Comparison of ENCODE assay signal across 16 cellular contexts in genomic region chr12:88448337-88448944, GRCh38.
DNase-seq lines count a peak whose midpoint lies in the region; ATAC-seq lines count a peak whose summit lies in the region.
"Had no signal": no experiment of that assay in that cellular context is flagged by ENCODE, and none has a peak within 500 bp of the region (broad histone marks: within the 10 kb centered on the region; RNA-seq: fewer than 3 reads in every experiment).

No MANE protein-coding gene starts in this region.

- H3K36me3 ChIP-seq in iPS-20b (ENCODE audit: insufficient read depth, low read depth, low read length): no peaks in the 10 kb centered on the region
- H3K36me3 ChIP-seq: SJCRH30 had no signal

- DNase-seq in DMS153 treated with DMSO at 0.1 percent for 48 hours (lab: John Stamatoyannopoulos, UW; ENCODE audit: unreplicated experiment) (peak; percentile 86), NCI-H146 (lab: John Stamatoyannopoulos, UW) (peak; percentile 96), NCI-H345 (lab: John Stamatoyannopoulos, UW) (peak; percentile 97), cortex of kidney (lab: John Stamatoyannopoulos, UW) (no peak)
- DNase-seq: activated CD4-positive, alpha-beta T cell treated with anti-CD3 and anti-CD28 coated beads for 1 hour; activated naive CD4-positive, alpha-beta T cell treated with anti-CD3 and anti-CD28 coated beads for 36 hours; NCI-H1694; SJCRH30; small intestine; stimulated activated naive B cell treated with anti-CD40 and anti-IgM and Interleukin-4, amounts not matched to agents 10 μg/mL and 1 μg/mL and 100 μg/mL, for 72 hours; trophoblast cell had no signal

- no peak overlapping the region for H3K27ac ChIP-seq in iPS-20b (ENCODE audit: low read length)
- H3K27ac ChIP-seq: A549, SJCRH30 had no signal

- no peaks in the 10 kb centered on the region for H3K27me3 ChIP-seq in iPS-20b (ENCODE audit: insufficient read depth, low read length)
- H3K27me3 ChIP-seq: SJCRH30 had no signal

- H3K9ac ChIP-seq in iPS-20b (ENCODE audit: low read depth, low read length): no peak overlapping the region

- no peaks in the 10 kb centered on the region for H3K9me3 ChIP-seq in iPS-20b (ENCODE audit: insufficient read depth, low read depth, low read length)
- H3K9me3 ChIP-seq: A549, SJCRH30 had no signal

- ATAC-seq in HG02571 (IDR thresholded peaks at IDR 0.05; ENCODE audit: unreplicated experiment) (no peak), HG02852 (IDR thresholded peaks at IDR 0.05; ENCODE audit: unreplicated experiment) (no peak), GM21528 (IDR thresholded peaks at IDR 0.05; ENCODE audit: low FRiP score, unreplicated experiment) (no peak)
- ATAC-seq: A549; stimulated activated naive B cell treated with anti-CD40 and anti-IgM and Interleukin-4, amounts not matched to agents 10 μg/mL and 1 μg/mL and 100 μg/mL, for 72 hours had no signal

- H3K4me1 ChIP-seq in iPS-20b (ENCODE audit: insufficient read depth, low read length): peaks cover 6% of the 10 kb centered on the region; the same call in 1 of the 2 replicates
- H3K4me1 ChIP-seq: A549, SJCRH30 had no signal

- peak overlapping the region; percentile 12; the same call in 1 of the 2 replicates for H3K4me3 ChIP-seq in iPS-20b (ENCODE audit: low read length)
- H3K4me3 ChIP-seq: A549, SJCRH30 had no signal
